ENCODE assay signal across 21 cellular contexts in genomic region chr17:61848896-61849295, GRCh38.
"Had no signal": no experiment of that assay in that cellular context is flagged by ENCODE, and none has a peak within 500 bp of the region (broad histone marks: within the 10 kb centered on the region; RNA-seq: fewer than 3 reads in every experiment).

No MANE protein-coding gene starts in this region.

- ATAC-seq: HepG2 had no signal

- H3K27ac Mint-ChIP-seq: IgD-negative memory B cell had no signal

- H3K4me3 Mint-ChIP-seq: IgD-negative memory B cell had no signal

- H3K27ac ChIP-seq: SJSA1, SK-N-MC had no signal

- H3K27me3 Mint-ChIP-seq: IgD-negative memory B cell had no signal

- H3K27me3 ChIP-seq: SJSA1 had no signal

- H3K9me3 ChIP-seq: SJSA1 had no signal

- DNase-seq: KBM-7, MV-4-11, NCI-H1048, NCI-H1105, NCI-H1417, NCI-H1436 treated with DMSO at 0.1 percent for 48 hours, NCI-H1694, NCI-H187 treated with DMSO at 0.1 percent for 48 hours, NCI-H2029 treated with DMSO at 0.1 percent for 48 hours, NCI-H2171 treated with DMSO at 0.1 percent for 48 hours, NCI-H345, NCI-H446 treated with DMSO at 0.1 percent for 48 hours, NCI-H510A treated with DMSO at 0.1 percent for 48 hours, NCI-H526, Right ventricle myocardium superior, RPMI8226, SIG-M5 had no signal

- H3K4me1 Mint-ChIP-seq: IgD-negative memory B cell had no signal

- H3K4me1 ChIP-seq: SJSA1 had no signal

- H3K4me3 ChIP-seq: SJSA1, SK-N-MC had no signal

- H3K9me3 Mint-ChIP-seq: IgD-negative memory B cell had no signal
